ENCODE assay signal across 14 cellular contexts in genomic region chr17:41034346-41034933, GRCh38. TPM values are rescaled to one million over a fixed set of nuclear protein-coding genes. Genes with fewer than 3 reads are reported as not detected.
"Had no signal": no experiment of that assay in that cellular context is flagged by ENCODE, and none has a peak within 500 bp of the region (broad histone marks: within the 10 kb centered on the region; RNA-seq: fewer than 3 reads in every experiment).

A gene with protein sequence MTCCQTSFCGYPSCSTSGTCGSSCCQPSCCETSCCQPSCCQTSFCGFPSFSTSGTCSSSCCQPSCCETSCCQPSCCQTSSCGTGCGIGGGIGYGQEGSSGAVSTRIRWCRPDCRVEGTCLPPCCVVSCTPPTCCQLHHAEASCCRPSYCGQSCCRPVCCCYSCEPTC (minus strand): TSS chr17:41034874. CDS start chr17:41034821, 53 bp downstream.

RNA-seq across cellular contexts. Expression of the gene that starts here (rescaled TPM):
- total RNA-seq: activated CD4-positive, alpha-beta T cell treated with anti-CD3 and anti-CD28 coated beads, Interleukin-2, amount 10 ng/mL, durations not matched to agents 7 days and 5 days; activated CD8-positive, alpha-beta memory T cell treated with anti-CD3 and anti-CD28 coated beads, Interleukin-2, amount 10 ng/mL, durations not matched to agents 7 days and 5 days; activated CD8-positive, alpha-beta T cell treated with anti-CD3 and anti-CD28 coated beads for 36 hours; activated T-helper 1 cell treated with anti-CD3 and anti-CD28 coated beads, Interleukin-12 subunit alpha, Interleukin-12 subunit beta, Interleukin-2, Interleukin-4 antibody, amounts not matched to agents 30 ng/mL and 10 ng/mL and 1 ng/mL, durations not matched to agents 14 hours and 24 hours and 36 hours; esophagus muscularis mucosa; gastrocnemius medialis; left ventricle myocardium inferior; lung microvascular endothelial cell; naive thymus-derived CD8-positive, alpha-beta T cell; pancreas; psoas muscle; subcutaneous adipose tissue; thyroid gland; upper lobe of right lung had no signal
- polyA plus RNA-seq: naive thymus-derived CD8-positive, alpha-beta T cell; pancreas; psoas muscle had no signal
